30 cellular contexts compared by ENCODE assay signal in genomic region chr10:29306688-29307087, GRCh38. TPM values are rescaled to one million over a fixed set of nuclear protein-coding genes. Genes with fewer than 3 reads are reported as not detected.
"Had no signal": no experiment of that assay in that cellular context is flagged by ENCODE, and none has a peak within 500 bp of the region (broad histone marks: within the 10 kb centered on the region; RNA-seq: fewer than 3 reads in every experiment).

No MANE protein-coding gene starts in this region.

- H3K36me3 ChIP-seq: ascending aorta had no signal

- H3K27ac Mint-ChIP-seq: activated CD8-positive, alpha-beta memory T cell treated with anti-CD3 and anti-CD28 coated beads, Interleukin-2, amount 10 ng/mL, durations not matched to agents 7 days and 5 days; activated CD8-positive, alpha-beta T cell treated with anti-CD3 and anti-CD28 coated beads, Interleukin-2, amount 10 ng/mL, durations not matched to agents 7 days and 5 days; activated naive CD4-positive, alpha-beta T cell treated with anti-CD3 and anti-CD28 coated beads, Interleukin-2, amount 50 U/mL, for 24 hours; activated T-cell treated with anti-CD3 and anti-CD28 coated beads, Interleukin-2, amount 50 U/mL, for 24 hours; activated T-helper 1 cell treated with anti-CD3 and anti-CD28 coated beads, Interleukin-12 subunit alpha, Interleukin-12 subunit beta, Interleukin-2, Interleukin-4 antibody, amounts not matched to agents 30 ng/mL and 10 ng/mL and 1 ng/mL, durations not matched to agents 14 hours and 24 hours and 36 hours; T-helper 1 cell treated with Interleukin-12 subunit alpha and Interleukin-12 subunit beta and Interleukin-4 antibody, amounts not matched to agents 30 μg/mL and 1 μg/mL, for 36 hours; WTC11 had no signal

- H3K4me1 ChIP-seq: body of pancreas had no signal

- FAIRE-seq: bronchial epithelial cell had no signal

- DNase-seq: activated CD4-positive, alpha-beta T cell treated with anti-CD3 and anti-CD28 coated beads for 48 hours; activated CD4-positive, alpha-beta T cell treated with anti-CD3 and anti-CD28 coated beads, Interleukin-2, amount 50 U/mL, for 4 hours; activated CD4-positive, CD25-positive, alpha-beta regulatory T cell treated with anti-CD3 and anti-CD28 coated beads, Interleukin-2, amount 50 U/mL, for 72 hours; activated CD8-positive, alpha-beta memory T cell treated with anti-CD3 and anti-CD28 coated beads, Interleukin-2, amount 10 ng/mL, durations not matched to agents 7 days and 5 days; activated CD8-positive, alpha-beta T cell treated with anti-CD3 and anti-CD28 coated beads, Interleukin-2, amount 10 ng/mL, durations not matched to agents 7 days and 5 days; activated effector memory CD4-positive, alpha-beta T cell treated with Interleukin-2 at 50 U/mL for 16 hours; activated naive CD4-positive, alpha-beta T cell; activated T-cell treated with anti-CD3 and anti-CD28 coated beads, Interleukin-2, amount 50 U/mL, for 24 hours; amniotic stem cell; body of pancreas; KG1; MV-4-11; NCI-H1092 treated with DMSO at 0.1 percent for 48 hours; NCI-H1436; NCI-H1694 treated with DMSO at 0.1 percent for 48 hours; NCI-H2029 treated with DMSO at 0.1 percent for 48 hours; NCI-H446; NCI-H524; PC-9; SHP77 treated with DMSO at 0.1 percent for 48 hours had no signal

- H3K36me3 Mint-ChIP-seq: activated CD8-positive, alpha-beta memory T cell treated with anti-CD3 and anti-CD28 coated beads, Interleukin-2, amount 10 ng/mL, durations not matched to agents 7 days and 5 days; activated naive CD4-positive, alpha-beta T cell treated with anti-CD3 and anti-CD28 coated beads, Interleukin-2, amount 50 U/mL, for 24 hours had no signal

- H3K27ac ChIP-seq: ascending aorta, body of pancreas, PC-9 had no signal

- H3K4me1 Mint-ChIP-seq: activated CD8-positive, alpha-beta memory T cell treated with anti-CD3 and anti-CD28 coated beads, Interleukin-2, amount 10 ng/mL, durations not matched to agents 7 days and 5 days; activated naive CD4-positive, alpha-beta T cell treated with anti-CD3 and anti-CD28 coated beads, Interleukin-2, amount 50 U/mL, for 24 hours; central memory CD8-positive, alpha-beta T cell had no signal

- H3K9me3 ChIP-seq: body of pancreas had no signal

- ATAC-seq: activated CD8-positive, alpha-beta memory T cell treated with anti-CD3 and anti-CD28 coated beads, Interleukin-2, amount 10 ng/mL, durations not matched to agents 7 days and 5 days; activated CD8-positive, alpha-beta T cell treated with anti-CD3 and anti-CD28 coated beads, Interleukin-2, amount 10 ng/mL, durations not matched to agents 7 days and 5 days; body of pancreas; WTC11 had no signal

- H3K27me3 ChIP-seq: ascending aorta, body of pancreas had no signal

- H3K4me3 ChIP-seq: ascending aorta, body of pancreas, PC-9 had no signal

- H3K4me3 Mint-ChIP-seq: activated CD8-positive, alpha-beta memory T cell treated with anti-CD3 and anti-CD28 coated beads, Interleukin-2, amount 10 ng/mL, durations not matched to agents 7 days and 5 days; activated CD8-positive, alpha-beta T cell treated with anti-CD3 and anti-CD28 coated beads, Interleukin-2, amount 10 ng/mL, durations not matched to agents 7 days and 5 days; activated naive CD4-positive, alpha-beta T cell treated with anti-CD3 and anti-CD28 coated beads, Interleukin-2, amount 50 U/mL, for 24 hours; activated T-cell treated with anti-CD3 and anti-CD28 coated beads, Interleukin-2, amount 50 U/mL, for 24 hours; activated T-helper 1 cell treated with anti-CD3 and anti-CD28 coated beads, Interleukin-12 subunit alpha, Interleukin-12 subunit beta, Interleukin-2, Interleukin-4 antibody, amounts not matched to agents 30 ng/mL and 10 ng/mL and 1 ng/mL, durations not matched to agents 14 hours and 24 hours and 36 hours; central memory CD8-positive, alpha-beta T cell; T-helper 1 cell treated with Interleukin-12 subunit alpha and Interleukin-12 subunit beta and Interleukin-4 antibody, amounts not matched to agents 30 μg/mL and 1 μg/mL, for 36 hours; WTC11 had no signal

RNA-seq across cellular contexts. Expression of gene LYZL1, which starts 17.8 kb away (rescaled TPM):
- total RNA-seq: activated CD8-positive, alpha-beta memory T cell treated with anti-CD3 and anti-CD28 coated beads, Interleukin-2, amount 10 ng/mL, durations not matched to agents 7 days and 5 days; activated CD8-positive, alpha-beta T cell treated with anti-CD3 and anti-CD28 coated beads, Interleukin-2, amount 10 ng/mL, durations not matched to agents 7 days and 5 days; activated T-helper 1 cell treated with anti-CD3 and anti-CD28 coated beads, Interleukin-12 subunit alpha, Interleukin-12 subunit beta, Interleukin-2, Interleukin-4 antibody, amounts not matched to agents 30 ng/mL and 10 ng/mL and 1 ng/mL, durations not matched to agents 14 hours and 24 hours and 36 hours; ascending aorta; body of pancreas; bronchial epithelial cell; LHCN-M2; M059J; PC-9; SK-MEL-5; WTC11 had no signal
